ENCODE assay signal across 8 cellular contexts in genomic region chr1:217134857-217135568, GRCh38.
DNase-seq lines count a peak whose midpoint lies in the region; ATAC-seq and TF ChIP-seq lines count a peak whose summit lies in the region.

No MANE protein-coding gene starts in this region.

- H3K27me3 ChIP-seq in adipocyte (replicated peaks; ENCODE audit: control insufficient read depth, insufficient read depth, low read length): peaks cover 68% of the 10 kb centered on the region

- H3K36me3 ChIP-seq in HEK293 (ENCODE audit: control insufficient read depth in 2 of 2, insufficient read depth in 1 of 2, low read length in 2 of 2) (no peaks in the 10 kb centered on the region), adipocyte (ENCODE audit: control insufficient read depth, insufficient read depth, low read length, severe bottlenecking) (no peaks in the 10 kb centered on the region)

- H3K4me1 ChIP-seq in HEK293 (ENCODE audit: control insufficient read depth, insufficient read depth, low read length): no peaks in the 10 kb centered on the region
- peaks cover 3% of the 10 kb centered on the region for H3K4me1 ChIP-seq in adipocyte (ENCODE audit: control insufficient read depth, insufficient read depth, low read length)

- peak overlapping the region in 2 of 10 donors; percentile 5 to 19 for H3K4me3 Mint-ChIP-seq in naive thymus-derived CD8-positive, alpha-beta T cell
- no peak overlapping the region for H3K4me3 Mint-ChIP-seq in stimulated activated effector memory CD8-positive, alpha-beta T cell treated with anti-CD3 and anti-CD28 coated beads, Interleukin-12 subunit alpha, Interleukin-12 subunit beta, amount 100 ng/mL, for 72 hours

- H3K36me3 Mint-ChIP-seq in naive thymus-derived CD8-positive, alpha-beta T cell: peaks cover 0 to 9% (median 2%) of the 10 kb centered on the region in 3 donors
- no peaks in the 10 kb centered on the region for H3K36me3 Mint-ChIP-seq in stimulated activated effector memory CD8-positive, alpha-beta T cell treated with anti-CD3 and anti-CD28 coated beads, Interleukin-12 subunit alpha, Interleukin-12 subunit beta, amount 100 ng/mL, for 72 hours

- peaks cover 0 to 29% (median 10%) of the 10 kb centered on the region in 9 donors for H3K9me3 Mint-ChIP-seq in naive thymus-derived CD8-positive, alpha-beta T cell
- H3K9me3 Mint-ChIP-seq in stimulated activated effector memory CD8-positive, alpha-beta T cell treated with anti-CD3 and anti-CD28 coated beads, Interleukin-12 subunit alpha, Interleukin-12 subunit beta, amount 100 ng/mL, for 72 hours: peaks cover 3% of the 10 kb centered on the region

- H3K27me3 Mint-ChIP-seq in naive thymus-derived CD8-positive, alpha-beta T cell: peaks cover 34 to 84% (median 57%) of the 10 kb centered on the region in 5 donors

- CTCF ChIA-PET in HEK293 (lab: Yijun Ruan, JAX): no interaction called here

- H3K9me3 ChIP-seq in HEK293 (ENCODE audit: control insufficient read depth, insufficient read depth, low read depth, low read length) (no peaks in the 10 kb centered on the region), adipocyte (ENCODE audit: control insufficient read depth, low read length) (no peaks in the 10 kb centered on the region)

- POLR2A ChIA-PET in HEK293 (lab: Yijun Ruan, JAX): no interaction called here
- POLR2A ChIA-PET in naive thymus-derived CD8-positive, alpha-beta T cell (lab: Charles Lee): no interaction called here

- DNase-seq in adipocyte (ENCODE audit: low read depth) (peak; percentile 13), left lobe of liver (ENCODE audit: low spot score) (no peak), T-helper 9 cell (no peak)
- no peak for DNase-seq in naive thymus-derived CD8-positive, alpha-beta T cell
- DNase-seq in stimulated activated effector memory CD8-positive, alpha-beta T cell treated with anti-CD3 and anti-CD28 coated beads, Interleukin-12 subunit alpha, Interleukin-12 subunit beta, amount 100 ng/mL, for 72 hours (ENCODE audit: low spot score in 2 of 2): no peak

- no peak overlapping the region for H3K27ac Mint-ChIP-seq in naive thymus-derived CD8-positive, alpha-beta T cell
- no peak overlapping the region for H3K27ac Mint-ChIP-seq in stimulated activated effector memory CD8-positive, alpha-beta T cell treated with anti-CD3 and anti-CD28 coated beads, Interleukin-12 subunit alpha, Interleukin-12 subunit beta, amount 100 ng/mL, for 72 hours

- TF ChIP-seq CTCF in 22Rv1 (IDR thresholded peaks at IDR 0.05) (no peak), HEK293 (tag by site-specific recombination; IDR thresholded peaks at IDR 0.05) (no peak)

- no peak overlapping the region for H3K9ac ChIP-seq in adipocyte (ENCODE audit: low read length)

- ATAC-seq in left lobe of liver (peak; percentile 30), HG02970 (IDR thresholded peaks at IDR 0.05; ENCODE audit: low FRiP score, unreplicated experiment) (no peak)
- ATAC-seq in naive thymus-derived CD8-positive, alpha-beta T cell: no peak
- no peak for ATAC-seq in stimulated activated effector memory CD8-positive, alpha-beta T cell treated with anti-CD3 and anti-CD28 coated beads, Interleukin-12 subunit alpha, Interleukin-12 subunit beta, amount 100 ng/mL, for 72 hours

- peak overlapping the region; percentile 61 for H3K27ac ChIP-seq in 22Rv1
- H3K27ac ChIP-seq in HEK293 (ENCODE audit: extremely low read depth, low read depth, low read length): no peak overlapping the region

- H3K4me1 Mint-ChIP-seq in naive thymus-derived CD8-positive, alpha-beta T cell: peaks cover 0 to 22% (median 8%) of the 10 kb centered on the region in 4 donors
- no peaks in the 10 kb centered on the region for H3K4me1 Mint-ChIP-seq in stimulated activated effector memory CD8-positive, alpha-beta T cell treated with anti-CD3 and anti-CD28 coated beads, Interleukin-12 subunit alpha, Interleukin-12 subunit beta, amount 100 ng/mL, for 72 hours

- H3K4me3 ChIP-seq in HEK293 (ENCODE audit: low read depth, low read length) (peak overlapping the region; percentile 49), adipocyte (ENCODE audit: low read length) (peak overlapping the region; percentile 73)

TF ChIP-seq in HEK293, 187 proteins besides CTCF, POLR2A, EP300 and RAD21:
- TF ChIP-seq PATZ1 (tag by site-specific recombination; IDR thresholded peaks at IDR 0.05): no peak
- TF ChIP-seq, protein P1, sequence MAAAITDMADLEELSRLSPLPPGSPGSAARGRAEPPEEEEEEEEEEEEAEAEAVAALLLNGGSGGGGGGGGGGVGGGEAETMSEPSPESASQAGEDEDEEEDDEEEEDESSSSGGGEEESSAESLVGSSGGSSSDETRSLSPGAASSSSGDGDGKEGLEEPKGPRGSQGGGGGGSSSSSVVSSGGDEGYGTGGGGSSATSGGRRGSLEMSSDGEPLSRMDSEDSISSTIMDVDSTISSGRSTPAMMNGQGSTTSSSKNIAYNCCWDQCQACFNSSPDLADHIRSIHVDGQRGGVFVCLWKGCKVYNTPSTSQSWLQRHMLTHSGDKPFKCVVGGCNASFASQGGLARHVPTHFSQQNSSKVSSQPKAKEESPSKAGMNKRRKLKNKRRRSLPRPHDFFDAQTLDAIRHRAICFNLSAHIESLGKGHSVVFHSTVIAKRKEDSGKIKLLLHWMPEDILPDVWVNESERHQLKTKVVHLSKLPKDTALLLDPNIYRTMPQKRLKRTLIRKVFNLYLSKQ (tag by site-specific recombination; IDR thresholded peaks at IDR 0.05; ENCODE audit: borderline replicate concordance): no peak
- TF ChIP-seq, protein P2, sequence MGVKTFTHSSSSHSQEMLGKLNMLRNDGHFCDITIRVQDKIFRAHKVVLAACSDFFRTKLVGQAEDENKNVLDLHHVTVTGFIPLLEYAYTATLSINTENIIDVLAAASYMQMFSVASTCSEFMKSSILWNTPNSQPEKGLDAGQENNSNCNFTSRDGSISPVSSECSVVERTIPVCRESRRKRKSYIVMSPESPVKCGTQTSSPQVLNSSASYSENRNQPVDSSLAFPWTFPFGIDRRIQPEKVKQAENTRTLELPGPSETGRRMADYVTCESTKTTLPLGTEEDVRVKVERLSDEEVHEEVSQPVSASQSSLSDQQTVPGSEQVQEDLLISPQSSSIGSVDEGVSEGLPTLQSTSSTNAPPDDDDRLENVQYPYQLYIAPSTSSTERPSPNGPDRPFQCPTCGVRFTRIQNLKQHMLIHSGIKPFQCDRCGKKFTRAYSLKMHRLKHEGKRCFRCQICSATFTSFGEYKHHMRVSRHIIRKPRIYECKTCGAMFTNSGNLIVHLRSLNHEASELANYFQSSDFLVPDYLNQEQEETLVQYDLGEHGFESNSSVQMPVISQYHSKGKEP (tag by site-specific recombination; IDR thresholded peaks at IDR 0.05): no peak
- no peak for TF ChIP-seq SCRT2 (tag by site-specific recombination; IDR thresholded peaks at IDR 0.05)
- peak; percentile 39; the same call in 1 of the 2 replicates for TF ChIP-seq EGR2 (tag by site-specific recombination; IDR thresholded peaks at IDR 0.05; ENCODE audit: low read depth)
- TF ChIP-seq ZFHX2 (tag by site-specific recombination; conservative IDR thresholded peaks at IDR 0.05): peak; percentile 74
- TF ChIP-seq ZBTB17 (tag by site-specific recombination; IDR thresholded peaks at IDR 0.05): no peak
- no peak for TF ChIP-seq ZFP41 (tag by site-specific recombination; IDR thresholded peaks at IDR 0.05; ENCODE audit: borderline replicate concordance)
- no peak for TF ChIP-seq ZNF658 (tag by site-specific recombination; IDR thresholded peaks at IDR 0.05)
- no peak for TF ChIP-seq ZNF155 (tag by site-specific recombination; IDR thresholded peaks at IDR 0.05)
- no peak for TF ChIP-seq ZNF132 (tag by site-specific recombination; IDR thresholded peaks at IDR 0.05; ENCODE audit: borderline replicate concordance)
- no peak for TF ChIP-seq ZNF544 (tag by site-specific recombination; IDR thresholded peaks at IDR 0.05)
- TF ChIP-seq ZNF521 (tag by site-specific recombination; IDR thresholded peaks at IDR 0.05): no peak
